11 cellular contexts compared by ENCODE assay signal in genomic region chr5:59193616-59194319, GRCh38.
DNase-seq lines count a peak whose midpoint lies in the region; ATAC-seq and TF ChIP-seq lines count a peak whose summit lies in the region.
"Had no signal": no experiment of that assay in that cellular context is flagged by ENCODE, and none has a peak within 500 bp of the region (broad histone marks: within the 10 kb centered on the region; RNA-seq: fewer than 3 reads in every experiment).

No MANE protein-coding gene starts in this region.

- no peak overlapping the region for H3K27ac ChIP-seq in right cardiac atrium (ENCODE audit: low read length)
- peak overlapping the region in 2 of 5 donors; percentile 13 to 32 for H3K27ac ChIP-seq in stomach
- H3K27ac ChIP-seq: suprapubic skin had no signal

- no peak for TF ChIP-seq POLR2A in stomach (IDR thresholded peaks at IDR 0.05)

- H3K9me3 ChIP-seq in adipocyte (ENCODE audit: control insufficient read depth, low read length) = no peaks in the 10 kb centered on the region
- H3K9me3 ChIP-seq in right cardiac atrium (ENCODE audit: control insufficient read depth, low read length) = no peaks in the 10 kb centered on the region
- H3K9me3 ChIP-seq in stomach = no peaks in the 10 kb centered on the region
- H3K9me3 ChIP-seq in BE2C = no peaks in the 10 kb centered on the region
- H3K9me3 ChIP-seq: suprapubic skin had no signal

- H3K9me3 Mint-ChIP-seq in HFFc6 = no peaks in the 10 kb centered on the region; the same call in 1 of the 2 replicates

- no peaks in the 10 kb centered on the region for H3K36me3 Mint-ChIP-seq in HFFc6 (ENCODE audit: low read depth)

- peaks cover 11% of the 10 kb centered on the region for H3K27me3 Mint-ChIP-seq in HFFc6 (ENCODE audit: insufficient read depth)
- H3K27me3 Mint-ChIP-seq: brain had no signal

- TF ChIP-seq CTCF in HFFc6 (IDR thresholded peaks at IDR 0.05) (no peak), stomach (IDR thresholded peaks at IDR 0.05) (no peak), GM13977 (IDR thresholded peaks at IDR 0.05; ENCODE audit: extremely low read depth, insufficient read depth, missing control alignments) (no peak), BE2C (IDR thresholded peaks at IDR 0.05; ENCODE audit: low read depth, low read length) (no peak)

- H3K9ac ChIP-seq in adipocyte (ENCODE audit: low read length) = no peak overlapping the region

- H3K36me3 ChIP-seq in adipocyte (ENCODE audit: control insufficient read depth, insufficient read depth, low read length, severe bottlenecking) (no peaks in the 10 kb centered on the region), stomach (no peaks in the 10 kb centered on the region), BE2C (no peaks in the 10 kb centered on the region)

- peak; percentile 65 to 92 for ATAC-seq in right cardiac atrium

- H3K4me1 ChIP-seq in adipocyte (ENCODE audit: control insufficient read depth, insufficient read depth, low read length) (peaks cover 20% of the 10 kb centered on the region), right cardiac atrium (ENCODE audit: control insufficient read depth, insufficient read depth, low read length) (no peaks in the 10 kb centered on the region), stomach (peaks cover 0 to 30% (median 7%) of the 10 kb centered on the region in 4 donors), BE2C (no peaks in the 10 kb centered on the region; the same call in 1 of the 2 replicates)

- no peaks in the 10 kb centered on the region for H3K27me3 ChIP-seq in adipocyte (replicated peaks; ENCODE audit: control insufficient read depth, insufficient read depth, low read length)
- no peaks in the 10 kb centered on the region for H3K27me3 ChIP-seq in right cardiac atrium (ENCODE audit: control insufficient read depth, insufficient read depth)
- H3K27me3 ChIP-seq in stomach = no peaks in the 10 kb centered on the region
- H3K27me3 ChIP-seq in BE2C = no peaks in the 10 kb centered on the region
- H3K27me3 ChIP-seq: suprapubic skin had no signal

- DNase-seq in HFFc6 (peak; percentile 98), adipocyte (ENCODE audit: low read depth) (peak; percentile 32), right cardiac atrium (peak; percentile 49 to 51 (median 50)), stomach (no peak), GM13977 (ENCODE audit: low spot score) (no peak), BE2C (no peak)
- no peak for DNase-seq in activated effector memory CD4-positive, alpha-beta T cell treated with Interleukin-2 at 50 U/mL for 16 hours
- DNase-seq: activated CD4-positive, alpha-beta T cell treated with anti-CD3 and anti-CD28 coated beads, Interleukin-2, amount 50 U/mL, for 1 hour; NCI-H1436 treated with DMSO at 0.1 percent for 48 hours had no signal

- no peak overlapping the region for H3K4me3 Mint-ChIP-seq in HFFc6
- H3K4me3 Mint-ChIP-seq: brain had no signal

- TF ChIP-seq EP300 in stomach (IDR thresholded peaks at IDR 0.05) = peak; percentile 61

- H3K27ac Mint-ChIP-seq in HFFc6 = peak overlapping the region; percentile 78

- H3K4me1 Mint-ChIP-seq in HFFc6 (ENCODE audit: low read depth) = peaks cover 14% of the 10 kb centered on the region

- in situ Hi-C loops in GM13977 (cut with MboI; ENCODE audit: low pct_unique_long_range_greater_than_20kb, low sequenced_read_pairs, unreplicated experiment) = no loop called here

- intact Hi-C loops in right cardiac atrium (cut with DNase I) (no loop called here), stomach (cut with DNase I; ENCODE audit: low total_unique reads) (no loop called here)

- 62% methylated on average over 3 of the region's 3 CpGs for WGBS in right cardiac atrium
- WGBS in stomach, 5 donors = 76 to 84% (median 77%) methylated on average over 3 of the region's 3 CpGs

- H3K4me3 ChIP-seq in adipocyte (ENCODE audit: low read length) = no peak overlapping the region
- no peak overlapping the region for H3K4me3 ChIP-seq in right cardiac atrium (ENCODE audit: low read length)
- H3K4me3 ChIP-seq in stomach = no peak overlapping the region
- no peak overlapping the region for H3K4me3 ChIP-seq in BE2C (ENCODE audit: low read depth, low read length)
- H3K4me3 ChIP-seq: suprapubic skin had no signal

Comparison
In these comparisons a context has a peak if more than half of its experiments do, and no peak if none do; other contexts are left out.
1. DNase-seq: peak in HFFc6 (single experiment), adipocyte (single experiment) and right cardiac atrium (3 of 3); none in stomach (single experiment), activated effector memory CD4-positive, alpha-beta T cell treated with Interleukin-2 at 50 U/mL for 16 hours (single experiment), GM13977 (single experiment) and BE2C (single experiment).